11 cellular contexts compared by ENCODE assay signal in the genomic region with DNA sequence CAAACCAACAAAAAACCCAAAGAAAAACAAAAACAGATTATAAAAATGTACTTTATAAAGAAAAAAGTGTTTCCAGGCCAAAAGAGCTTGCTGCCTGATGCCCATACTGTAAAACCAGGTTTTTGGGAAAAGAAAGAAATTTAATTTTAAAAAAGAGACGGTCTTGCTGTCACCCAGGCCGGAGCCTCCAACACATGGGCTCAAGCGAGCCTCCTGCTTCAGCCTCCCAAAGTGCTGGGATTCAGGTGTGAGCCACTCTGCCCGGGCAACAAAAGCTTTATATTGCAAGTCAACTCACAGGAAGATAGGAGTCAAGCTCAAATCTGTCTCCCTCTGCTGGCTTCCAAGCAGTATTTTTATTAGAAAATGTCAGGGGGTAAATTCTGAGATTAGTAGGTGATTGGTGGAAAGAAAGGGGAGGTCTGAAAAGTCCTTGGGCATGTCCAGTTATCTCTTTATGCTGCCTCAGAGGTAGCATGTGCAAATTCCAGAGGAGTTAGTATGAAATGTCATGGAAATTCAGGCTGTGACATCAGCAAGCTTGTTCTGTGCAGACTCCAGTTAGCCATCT. TPM values are rescaled to one million over a fixed set of nuclear protein-coding genes. Genes with fewer than 3 reads are reported as not detected.
DNase-seq lines count a peak whose midpoint lies in the region; ATAC-seq and TF ChIP-seq lines count a peak whose summit lies in the region.
"Had no signal": no experiment of that assay in that cellular context is flagged by ENCODE, and none has a peak within 500 bp of the region (broad histone marks: within the 10 kb centered on the region; RNA-seq: fewer than 3 reads in every experiment).

No MANE protein-coding gene starts in this region.

- TF ChIP-seq CTCF in DOHH2 (IDR thresholded peaks at IDR 0.05; ENCODE audit: low read depth, low read length, poor library complexity, severe bottlenecking) = peak; percentile 43
- TF ChIP-seq CTCF in KMS-11 (conservative IDR thresholded peaks at IDR 0.05; ENCODE audit: low read depth, low read length) = peak; percentile 59
- peak; percentile 51 for TF ChIP-seq CTCF in brain microvascular endothelial cell (IDR thresholded peaks at IDR 0.05; ENCODE audit: low read depth, low read length, missing control alignments)
- TF ChIP-seq CTCF in right lobe of liver (IDR thresholded peaks at IDR 0.05) = peak; percentile 28 to 37 (median 32)

- H4K20me1 ChIP-seq in DOHH2 (ENCODE audit: control insufficient read depth, insufficient read depth, low read depth, low read length) (no peaks in the 10 kb centered on the region), KMS-11 (ENCODE audit: insufficient read depth) (no peaks in the 10 kb centered on the region)

- in situ Hi-C loops in brain microvascular endothelial cell (cut with HindIII; ENCODE audit: low pct_ligation_motif_present, low sequenced_read_pairs) = no loop called here

- no peaks in the 10 kb centered on the region for H3K9me3 ChIP-seq in DOHH2 (ENCODE audit: control insufficient read depth, insufficient read depth, low read length)
- H3K9me3 ChIP-seq in right lobe of liver = no peaks in the 10 kb centered on the region

- H3K4me2 ChIP-seq in DOHH2 (ENCODE audit: low read length) (no peak overlapping the region), KMS-11 (no peak overlapping the region)

- no peak overlapping the region for H2AFZ ChIP-seq in KMS-11 (ENCODE audit: low read depth)

- H3F3A ChIP-seq in DOHH2 (ENCODE audit: control insufficient read depth, insufficient read depth) = no peaks in the 10 kb centered on the region

- TF ChIP-seq POLR2A in right lobe of liver (IDR thresholded peaks at IDR 0.05) = no peak

- no peak overlapping the region for H3K9ac ChIP-seq in KMS-11

- no peaks in the 10 kb centered on the region for H3K9me2 ChIP-seq in DOHH2 (replicated peaks; ENCODE audit: control insufficient read depth, low read length)

- H3K36me3 ChIP-seq in DOHH2 (ENCODE audit: control insufficient read depth, low read length) (no peaks in the 10 kb centered on the region), KMS-11 (ENCODE audit: insufficient read depth) (no peaks in the 10 kb centered on the region), brain microvascular endothelial cell (replicated peaks) (peaks cover 4% of the 10 kb centered on the region), right lobe of liver (peaks cover 0 to 28% (median 5%) of the 10 kb centered on the region in 4 donors)

- H3K4me1 ChIP-seq in DOHH2 (ENCODE audit: control insufficient read depth, low read length) = no peaks in the 10 kb centered on the region
- no peaks in the 10 kb centered on the region for H3K4me1 ChIP-seq in KMS-11 (ENCODE audit: low read depth, poor library complexity, severe bottlenecking)
- H3K4me1 ChIP-seq in right lobe of liver = no peaks in the 10 kb centered on the region
- H3K4me1 ChIP-seq: HAP-1 had no signal

- peak; percentile 19 for DNase-seq in brain microvascular endothelial cell
- DNase-seq in right lobe of liver = no peak
- no peak for DNase-seq in NOMO-1 (lab: John Stamatoyannopoulos, UW; ENCODE audit: unreplicated experiment in 2 of 2)
- DNase-seq: activated CD4-positive, alpha-beta memory T cell treated with anti-CD3 and anti-CD28 coated beads, Interleukin-2, amount 10 ng/mL, durations not matched to agents 7 days and 5 days; NCI-H1436 treated with DMSO at 0.1 percent for 48 hours; stimulated activated naive B cell treated with anti-CD40 and anti-IgM and Interleukin-4, amounts not matched to agents 10 μg/mL and 1 μg/mL and 100 μg/mL, for 72 hours had no signal

- 94% methylated on average over 4 of the region's 4 CpGs for WGBS in right lobe of liver (ENCODE audit: insufficient coverage, low coverage, low lambda C conversion rate, missing lambda C conversion rate)

- H3K4me3 ChIP-seq in DOHH2 (ENCODE audit: low read length) (no peak overlapping the region), KMS-11 (IDR thresholded peaks at IDR 0.05; ENCODE audit: insufficient read depth, low read depth, low read length) (no peak overlapping the region), brain microvascular endothelial cell (ENCODE audit: low read depth, low read length) (no peak overlapping the region), right lobe of liver (no peak overlapping the region)
- H3K4me3 ChIP-seq: HAP-1 had no signal

- no peaks in the 10 kb centered on the region for H3K79me2 ChIP-seq in DOHH2 (ENCODE audit: control insufficient read depth, low read length)
- H3K79me2 ChIP-seq in KMS-11 (ENCODE audit: insufficient read depth, low read depth) = no peaks in the 10 kb centered on the region

- intact Hi-C loops in right lobe of liver (cut with DNase I) = no loop called here

- H3K27me3 ChIP-seq in DOHH2 (ENCODE audit: control insufficient read depth, low read length) (no peaks in the 10 kb centered on the region), KMS-11 (ENCODE audit: insufficient read depth, low read depth) (no peaks in the 10 kb centered on the region), brain microvascular endothelial cell (replicated peaks) (no peaks in the 10 kb centered on the region), right lobe of liver (no peaks in the 10 kb centered on the region)

- H3K27ac ChIP-seq in DOHH2 (ENCODE audit: low read depth, low read length) (no peak overlapping the region), KMS-11 (no peak overlapping the region), brain microvascular endothelial cell (no peak overlapping the region), right lobe of liver (no peak overlapping the region)

- ATAC-seq in right lobe of liver (peak in 3 of 4 donors; percentile 44 to 73 (median 53)), GM21576 (IDR thresholded peaks at IDR 0.05; ENCODE audit: unreplicated experiment) (no peak), GM21528 (IDR thresholded peaks at IDR 0.05; ENCODE audit: low FRiP score, unreplicated experiment) (no peak)
- ATAC-seq: stimulated activated naive B cell treated with anti-CD40 and anti-IgM and Interleukin-4, amounts not matched to agents 10 μg/mL and 1 μg/mL and 100 μg/mL, for 72 hours had no signal

RNA-seq across cellular contexts. Expression of a gene that starts 39.4 kb away (rescaled TPM):
- total RNA-seq in right lobe of liver = 100 to 1,000 TPM; 105 to 125 (median 114) TPM

Comparison
In these comparisons a context has a peak if more than half of its experiments do, and no peak if none do; other contexts are left out.
1. ATAC-seq: peak in right lobe of liver (3 of 4); none in GM21576 (single experiment) and GM21528 (single experiment).
2. Peak in every context shown above with its lines, with median percentiles within 50 percentile points of each other: CTCF ChIP-seq.